Comparison of ENCODE assay signal across 10 cellular contexts in genomic region chr2:112140413-112140802, GRCh38. TPM values are rescaled to one million over a fixed set of nuclear protein-coding genes. Genes with fewer than 3 reads are reported as not detected.
DNase-seq lines count a peak whose midpoint lies in the region; ATAC-seq and TF ChIP-seq lines count a peak whose summit lies in the region.
"Had no signal": no experiment of that assay in that cellular context is flagged by ENCODE, and none has a peak within 500 bp of the region (broad histone marks: within the 10 kb centered on the region; RNA-seq: fewer than 3 reads in every experiment).

No MANE protein-coding gene starts in this region.

- H3K36me3 ChIP-seq in lower lobe of right lung, result no peaks in the 10 kb centered on the region
- no peaks in the 10 kb centered on the region for H3K36me3 ChIP-seq in thoracic aorta
- no peaks in the 10 kb centered on the region for H3K36me3 ChIP-seq in testis (ENCODE audit: low read depth, missing control alignments)

- peaks cover 10% of the 10 kb centered on the region for H3K4me1 ChIP-seq in lower lobe of right lung
- peaks cover 0 to 15% of the 10 kb centered on the region in 2 donors for H3K4me1 ChIP-seq in thoracic aorta (ENCODE audit: control insufficient read depth in 1 of 2, low read depth in 2 of 2)
- peaks cover 5% of the 10 kb centered on the region for H3K4me1 ChIP-seq in testis

- intact Hi-C loops in lower lobe of right lung (cut with DNase I) (no loop called here), testis (cut with DNase I; ENCODE audit: low total_unique reads) (no loop called here)

- H3K4me3 ChIP-seq in lower lobe of right lung (peak overlapping the region; percentile 35), thoracic aorta (peak overlapping the region; percentile 59), testis (no peak overlapping the region)

- TF ChIP-seq CTCF in brain (conservative IDR thresholded peaks at IDR 0.05) (no peak), lower lobe of right lung (IDR thresholded peaks at IDR 0.05) (no peak), thoracic aorta (IDR thresholded peaks at IDR 0.05) (no peak), testis (IDR thresholded peaks at IDR 0.05) (no peak)

- 20 to 23% methylated on average over 9 to 19 of the region's 19 CpGs for WGBS in testis, 2 donors

- peak overlapping the region; percentile 23 for H3K4me3 Mint-ChIP-seq in activated naive CD4-positive, alpha-beta T cell treated with anti-CD3 and anti-CD28 coated beads, Interleukin-2, amount 50 U/mL, for 24 hours
- peak overlapping the region; percentile 43 to 74 (median 68) for H3K4me3 Mint-ChIP-seq in brain

- H3K27me3 Mint-ChIP-seq in activated naive CD4-positive, alpha-beta T cell treated with anti-CD3 and anti-CD28 coated beads, Interleukin-2, amount 50 U/mL, for 24 hours, result peaks cover 19% of the 10 kb centered on the region
- peaks cover 11% of the 10 kb centered on the region for H3K27me3 Mint-ChIP-seq in brain

- TF ChIP-seq POLR2A in testis (IDR thresholded peaks at IDR 0.05), result no peak

- H3K4me1 Mint-ChIP-seq in activated naive CD4-positive, alpha-beta T cell treated with anti-CD3 and anti-CD28 coated beads, Interleukin-2, amount 50 U/mL, for 24 hours, result peaks cover 16% of the 10 kb centered on the region
- H3K4me1 Mint-ChIP-seq in brain, result peaks cover 14% of the 10 kb centered on the region

- peaks cover 5% of the 10 kb centered on the region for H3K27me3 ChIP-seq in lower lobe of right lung (ENCODE audit: low read depth)
- no peaks in the 10 kb centered on the region for H3K27me3 ChIP-seq in thoracic aorta (replicated peaks; ENCODE audit: insufficient read depth)
- H3K27me3 ChIP-seq in testis, result no peaks in the 10 kb centered on the region

- H3K36me3 Mint-ChIP-seq in activated naive CD4-positive, alpha-beta T cell treated with anti-CD3 and anti-CD28 coated beads, Interleukin-2, amount 50 U/mL, for 24 hours, result no peaks in the 10 kb centered on the region
- no peaks in the 10 kb centered on the region for H3K36me3 Mint-ChIP-seq in brain

- DNase-seq in activated naive CD4-positive, alpha-beta T cell treated with anti-CD3 and anti-CD28 coated beads, Interleukin-2, amount 50 U/mL, for 16 hours, result no peak
- DNase-seq in lower lobe of right lung (no peak), thoracic aorta (ENCODE audit: low spot score) (no peak), midbrain (lab: John Stamatoyannopoulos, UW) (no peak), testis (no peak)
- DNase-seq: NCI-H1694 had no signal

- no peak overlapping the region for H3K27ac Mint-ChIP-seq in activated naive CD4-positive, alpha-beta T cell treated with anti-CD3 and anti-CD28 coated beads, Interleukin-2, amount 50 U/mL, for 24 hours
- peak overlapping the region in 1 of 5 experiments; percentile 48 for H3K27ac Mint-ChIP-seq in brain
- H3K27ac Mint-ChIP-seq: activated T-helper 2 cell treated with anti-CD3 and anti-CD28 coated beads, Interferon-gamma antibody, Interleukin-2, Interleukin-4, amounts not matched to agents 10 μg/mL and 5 μg/mL and 100 μg/mL, durations not matched to agents 14 hours and 24 hours and 36 hours had no signal

- H3K9me3 Mint-ChIP-seq in activated naive CD4-positive, alpha-beta T cell treated with anti-CD3 and anti-CD28 coated beads, Interleukin-2, amount 50 U/mL, for 24 hours, result no peaks in the 10 kb centered on the region
- H3K9me3 Mint-ChIP-seq in brain, result peaks cover 0 to 3% (median 0%) of the 10 kb centered on the region in 5 experiments
- H3K9me3 Mint-ChIP-seq: activated T-helper 2 cell treated with anti-CD3 and anti-CD28 coated beads, Interferon-gamma antibody, Interleukin-2, Interleukin-4, amounts not matched to agents 10 μg/mL and 5 μg/mL and 100 μg/mL, durations not matched to agents 14 hours and 24 hours and 36 hours had no signal

- H3K9me3 ChIP-seq in lower lobe of right lung, result no peaks in the 10 kb centered on the region
- no peaks in the 10 kb centered on the region for H3K9me3 ChIP-seq in thoracic aorta
- no peaks in the 10 kb centered on the region for H3K9me3 ChIP-seq in testis

- H3K27ac ChIP-seq in lower lobe of right lung (no peak overlapping the region), thoracic aorta (no peak overlapping the region), testis (no peak overlapping the region)

- ATAC-seq in lower lobe of right lung (no peak), thoracic aorta (ENCODE audit: insufficient number of reproducible peaks, low FRiP score, low read depth) (no peak), HG02610 (IDR thresholded peaks at IDR 0.05; ENCODE audit: unreplicated experiment) (no peak)

RNA-seq across cellular contexts. Expression of gene FBLN7, which starts 2.2 kb away (rescaled TPM):
- polyA plus RNA-seq in brain (ENCODE audit: insufficient read depth, low read depth, low replicate concordance) (32.4 TPM), testis (ENCODE audit: insufficient read depth, low read depth, low replicate concordance) (3.1 TPM)
- total RNA-seq in lower lobe of right lung (2.0 TPM), thoracic aorta (10 to 100 TPM in 1 of 2 donors, 1 to 10 TPM in 1; 5.1 to 15.6 TPM), testis (1 to 10 TPM in 1 of 2 donors, under 1 TPM in 1; 0.79 to 3.3 TPM)

Comparison
In these comparisons a context has a peak if more than half of its experiments do, and no peak if none do; other contexts are left out.
1. H3K4me3 ChIP-seq: peak in lower lobe of right lung (single experiment) and thoracic aorta (single experiment); none in testis (0 of 2).